8 cellular contexts compared by ENCODE assay signal in genomic region chr1:31413405-31414005, GRCh38. TPM values are rescaled to one million over a fixed set of nuclear protein-coding genes. Genes with fewer than 3 reads are reported as not detected.
A peak's percentile ranks its signal among the peaks of the same experiment; 100 is the strongest.
DNase-seq lines count a peak whose midpoint lies in the region; ATAC-seq lines count a peak whose summit lies in the region.

No MANE protein-coding gene starts in this region.

- peaks cover 21% of the 10 kb centered on the region for H3K4me1 ChIP-seq in ES-I3 (ENCODE audit: insufficient read depth, low read length)
- H3K4me1 ChIP-seq in trophoblast cell (ENCODE audit: control insufficient read depth in 1 of 2, insufficient read depth in 2 of 2, low read length in 2 of 2): peaks cover 25 to 27% of the 10 kb centered on the region in 2 experiments

- H4K12ac ChIP-seq in trophoblast cell (ENCODE audit: low read depth, low read length): peak overlapping the region; percentile 55

- DNase-seq in 8988T (peak; percentile 41), NCI-H2029 treated with DMSO at 0.1 percent for 48 hours (lab: John Stamatoyannopoulos, UW) (peak; percentile 38), cardiac septum (ENCODE audit: low spot score) (peak; percentile 90), trophoblast cell (peak; percentile 38 to 53)
- DNase-seq in activated T-helper 2 cell treated with anti-CD3 and anti-CD28 coated beads, Interferon-gamma antibody, Interleukin-2, Interleukin-4, amounts not matched to agents 10 μg/mL and 5 μg/mL and 100 μg/mL, durations not matched to agents 14 hours and 24 hours and 36 hours (ENCODE audit: low spot score): no peak

- peak overlapping the region; percentile 83 for H3K18ac ChIP-seq in trophoblast cell (ENCODE audit: low read length)

- H2AFZ ChIP-seq in trophoblast cell (ENCODE audit: insufficient read depth, low read length, poor library complexity): peak overlapping the region; percentile 41

- no peak overlapping the region for H3K23ac ChIP-seq in trophoblast cell (ENCODE audit: low read length)

- peak overlapping the region; percentile 79 for H3K4me3 Mint-ChIP-seq in activated T-helper 2 cell treated with anti-CD3 and anti-CD28 coated beads, Interferon-gamma antibody, Interleukin-2, Interleukin-4, amounts not matched to agents 10 μg/mL and 5 μg/mL and 100 μg/mL, durations not matched to agents 14 hours and 24 hours and 36 hours (ENCODE audit: low read depth)

- H3K9me3 Mint-ChIP-seq in activated T-helper 2 cell treated with anti-CD3 and anti-CD28 coated beads, Interferon-gamma antibody, Interleukin-2, Interleukin-4, amounts not matched to agents 10 μg/mL and 5 μg/mL and 100 μg/mL, durations not matched to agents 14 hours and 24 hours and 36 hours: no peaks in the 10 kb centered on the region

- H3K79me1 ChIP-seq in trophoblast cell (ENCODE audit: low read length): peaks cover 14% of the 10 kb centered on the region

- H3K9ac ChIP-seq in ES-I3 (ENCODE audit: low read depth, low read length) (peak overlapping the region; percentile 87), trophoblast cell (ENCODE audit: low read length) (peak overlapping the region; percentile 87)

- peak overlapping the region; percentile 65 for H3K4me2 ChIP-seq in trophoblast cell (ENCODE audit: low read length)

- peak overlapping the region; percentile 5 for H2BK5ac ChIP-seq in trophoblast cell (ENCODE audit: low read depth, low read length, poor library complexity)

- peak overlapping the region; percentile 33 for H4K8ac ChIP-seq in trophoblast cell (ENCODE audit: low read depth, low read length)

- peaks cover 3% of the 10 kb centered on the region for H3K4me1 Mint-ChIP-seq in activated T-helper 2 cell treated with anti-CD3 and anti-CD28 coated beads, Interferon-gamma antibody, Interleukin-2, Interleukin-4, amounts not matched to agents 10 μg/mL and 5 μg/mL and 100 μg/mL, durations not matched to agents 14 hours and 24 hours and 36 hours (ENCODE audit: low read depth)

- H2BK12ac ChIP-seq in trophoblast cell (ENCODE audit: low read length): no peak overlapping the region

- H3K36me3 ChIP-seq in ES-I3 (ENCODE audit: insufficient read depth, low read length) (no peaks in the 10 kb centered on the region; the same call in 1 of the 2 replicates), trophoblast cell (ENCODE audit: control insufficient read depth in 1 of 2, insufficient read depth in 2 of 2, low read length in 2 of 2) (peaks cover 0 to 6% of the 10 kb centered on the region in 2 experiments)

- intact Hi-C loops in activated T-helper 2 cell treated with anti-CD3 and anti-CD28 coated beads, Interferon-gamma antibody, Interleukin-2, Interleukin-4, amounts not matched to agents 10 μg/mL and 5 μg/mL and 100 μg/mL, durations not matched to agents 14 hours and 24 hours and 36 hours (cut with micrococcal nuclease): no loop called here
- intact Hi-C loops in cardiac septum (cut with DNase I): no loop called here

- peak overlapping the region; percentile 4 for H3K27ac ChIP-seq in trophoblast cell (ENCODE audit: low read depth, low read length)

- no CpG with 5 or more reads among the region's 56 CpGs for WGBS in trophoblast cell (ENCODE audit: extremely low coverage, insufficient coverage, insufficient read length)

- peak overlapping the region; percentile 73 for H3K14ac ChIP-seq in trophoblast cell (ENCODE audit: low read length)

- no peaks in the 10 kb centered on the region for H3K27me3 ChIP-seq in trophoblast cell (ENCODE audit: insufficient read depth, low read length)

- H3K4me3 ChIP-seq in trophoblast cell (ENCODE audit: low read depth, low read length): peak overlapping the region; percentile 83

- peak overlapping the region; percentile 81 for H2AK5ac ChIP-seq in trophoblast cell (ENCODE audit: low read length)

- ATAC-seq in HG02852 (IDR thresholded peaks at IDR 0.05; ENCODE audit: unreplicated experiment): no peak
- ATAC-seq in GM21367 (IDR thresholded peaks at IDR 0.05; ENCODE audit: unreplicated experiment): no peak

- peak overlapping the region; percentile 9 for H2BK120ac ChIP-seq in trophoblast cell (ENCODE audit: insufficient read depth, low read length, poor library complexity)

- H3K27ac Mint-ChIP-seq in activated T-helper 2 cell treated with anti-CD3 and anti-CD28 coated beads, Interferon-gamma antibody, Interleukin-2, Interleukin-4, amounts not matched to agents 10 μg/mL and 5 μg/mL and 100 μg/mL, durations not matched to agents 14 hours and 24 hours and 36 hours: no peak overlapping the region

- H3K9me3 ChIP-seq in ES-I3 (ENCODE audit: control insufficient read depth, insufficient read depth, low read length): no peaks in the 10 kb centered on the region
- no peaks in the 10 kb centered on the region for H3K9me3 ChIP-seq in trophoblast cell (ENCODE audit: insufficient read depth, low read depth, low read length)

- peak overlapping the region; percentile 54 for H3K4ac ChIP-seq in trophoblast cell (ENCODE audit: low read depth, low read length)

- H3K36me3 Mint-ChIP-seq in activated T-helper 2 cell treated with anti-CD3 and anti-CD28 coated beads, Interferon-gamma antibody, Interleukin-2, Interleukin-4, amounts not matched to agents 10 μg/mL and 5 μg/mL and 100 μg/mL, durations not matched to agents 14 hours and 24 hours and 36 hours (ENCODE audit: low read depth): no peaks in the 10 kb centered on the region

- H3K27me3 Mint-ChIP-seq in activated T-helper 2 cell treated with anti-CD3 and anti-CD28 coated beads, Interferon-gamma antibody, Interleukin-2, Interleukin-4, amounts not matched to agents 10 μg/mL and 5 μg/mL and 100 μg/mL, durations not matched to agents 14 hours and 24 hours and 36 hours (ENCODE audit: low read depth): peaks cover 60% of the 10 kb centered on the region

- peak overlapping the region; percentile 76 for H4K91ac ChIP-seq in trophoblast cell (ENCODE audit: low read depth, low read length)

- peaks cover 14% of the 10 kb centered on the region for H3K79me2 ChIP-seq in trophoblast cell (ENCODE audit: control insufficient read depth, insufficient read depth, low read length, poor library complexity)

RNA-seq across cellular contexts. Expression of gene SERINC2, which starts 0.5 kb away (rescaled TPM):
- total RNA-seq in activated T-helper 2 cell treated with anti-CD3 and anti-CD28 coated beads, Interferon-gamma antibody, Interleukin-2, Interleukin-4, amounts not matched to agents 10 μg/mL and 5 μg/mL and 100 μg/mL, durations not matched to agents 14 hours and 24 hours and 36 hours: 0.21 and 0.27 TPM in 2 replicates
- 2.8 TPM for total RNA-seq in cardiac septum
- polyA plus RNA-seq in trophoblast cell (2013): 70.9 and 79.7 TPM in 2 replicates

RNA-seq across cellular contexts. Expression of gene FABP3, which starts 40.6 kb away (rescaled TPM):
- total RNA-seq in activated T-helper 2 cell treated with anti-CD3 and anti-CD28 coated beads, Interferon-gamma antibody, Interleukin-2, Interleukin-4, amounts not matched to agents 10 μg/mL and 5 μg/mL and 100 μg/mL, durations not matched to agents 14 hours and 24 hours and 36 hours: not detected in 2 replicates
- 3,048 TPM for total RNA-seq in cardiac septum
- polyA plus RNA-seq in trophoblast cell (2013): 2.1 and 2.5 TPM in 2 replicates

Comparison
In these comparisons a context has a peak if more than half of its experiments do, and no peak if none do; other contexts are left out.
1. RNA of gene FABP3, which starts 40.6 kb away (total RNA-seq): 3,048 TPM in cardiac septum (single experiment); not detected in activated T-helper 2 cell treated with anti-CD3 and anti-CD28 coated beads, Interferon-gamma antibody, Interleukin-2, Interleukin-4, amounts not matched to agents 10 μg/mL and 5 μg/mL and 100 μg/mL, durations not matched to agents 14 hours and 24 hours and 36 hours; every median in the first group is over 1,000 times any median in the second.